ENCODE assay signal across 18 cellular contexts in the genomic region with DNA sequence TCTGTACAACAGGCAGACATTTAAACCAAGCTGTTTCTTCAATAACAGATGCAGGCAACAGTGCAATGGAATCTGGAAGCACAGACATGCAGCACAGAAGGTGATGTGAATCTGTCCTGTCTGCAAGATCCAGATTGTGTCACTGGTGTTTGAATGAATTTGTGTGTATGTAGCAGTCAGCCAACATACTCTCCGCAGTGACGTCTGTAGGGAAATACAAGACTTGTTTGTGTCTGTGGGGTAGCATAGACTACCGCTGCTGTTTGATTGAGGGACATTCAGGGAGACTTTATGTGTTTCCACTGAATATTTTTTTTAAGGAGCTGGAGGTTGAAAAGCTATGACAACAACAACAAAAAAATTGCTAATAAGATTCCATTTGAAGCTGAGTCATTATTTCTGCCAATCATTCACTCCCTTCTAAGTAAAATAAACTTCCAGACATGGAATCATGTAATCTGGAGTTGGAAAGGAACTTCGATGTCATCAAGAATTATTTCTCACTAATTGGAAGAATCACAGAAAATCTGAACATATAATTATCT.
"Had no signal": no experiment of that assay in that cellular context is flagged by ENCODE, and none has a peak within 500 bp of the region (broad histone marks: within the 10 kb centered on the region; RNA-seq: fewer than 3 reads in every experiment).

No MANE protein-coding gene starts in this region.

- H3K4me1 ChIP-seq: tibial artery, uterus had no signal

- H3K27me3 ChIP-seq: neutrophil, tibial artery, uterus had no signal

- H3K4me3 ChIP-seq: tibial artery, uterus had no signal

- H3K4me1 Mint-ChIP-seq: activated naive CD4-positive, alpha-beta T cell treated with anti-CD3 and anti-CD28 coated beads, Interleukin-2, amount 50 U/mL, for 24 hours; naive B cell; stimulated activated naive B cell treated with anti-CD40 and anti-IgM and Interleukin-4, amounts not matched to agents 10 μg/mL and 1 μg/mL and 100 μg/mL, for 72 hours had no signal

- H3K27ac Mint-ChIP-seq: activated CD8-positive, alpha-beta T cell treated with anti-CD3 and anti-CD28 coated beads for 36 hours; activated naive CD4-positive, alpha-beta T cell treated with anti-CD3 and anti-CD28 coated beads, Interleukin-2, amount 50 U/mL, for 24 hours; effector memory CD8-positive, alpha-beta T cell; naive B cell; stimulated activated naive B cell treated with anti-CD40 and anti-IgM and Interleukin-4, amounts not matched to agents 10 μg/mL and 1 μg/mL and 100 μg/mL, for 72 hours; T-helper 1 cell treated with Interleukin-12 subunit alpha and Interleukin-12 subunit beta and Interleukin-4 antibody, amounts not matched to agents 30 μg/mL and 1 μg/mL, for 36 hours had no signal

- ATAC-seq: activated CD8-positive, alpha-beta T cell treated with anti-CD3 and anti-CD28 coated beads for 36 hours; activated T-cell treated with anti-CD3 and anti-CD28 coated beads, Interleukin-2, amount 50 U/mL, for 4 hours; effector memory CD8-positive, alpha-beta T cell; left colon; stimulated activated naive B cell treated with anti-CD40 and anti-IgM and Interleukin-4, amounts not matched to agents 10 μg/mL and 1 μg/mL and 100 μg/mL, for 72 hours had no signal

- H3K9me3 Mint-ChIP-seq: activated CD8-positive, alpha-beta T cell treated with anti-CD3 and anti-CD28 coated beads for 36 hours; activated naive CD4-positive, alpha-beta T cell treated with anti-CD3 and anti-CD28 coated beads, Interleukin-2, amount 50 U/mL, for 24 hours; activated T-cell treated with anti-CD3 and anti-CD28 coated beads, Interleukin-2, amount 50 U/mL, for 4 hours; naive B cell; T-helper 1 cell treated with Interleukin-12 subunit alpha and Interleukin-12 subunit beta and Interleukin-4 antibody, amounts not matched to agents 30 μg/mL and 1 μg/mL, for 36 hours had no signal

- DNase-seq: activated CD4-positive, alpha-beta T cell treated with anti-CD3 and anti-CD28 coated beads for 4 hours; activated CD8-positive, alpha-beta T cell treated with anti-CD3 and anti-CD28 coated beads for 36 hours; activated effector memory CD4-positive, alpha-beta T cell treated with Interleukin-2 at 50 U/mL for 16 hours; activated T-cell treated with anti-CD3 and anti-CD28 coated beads, Interleukin-2, amount 50 U/mL, for 4 hours; amniotic stem cell; dermis blood vessel endothelial cell; effector memory CD8-positive, alpha-beta T cell; head of caudate nucleus; left colon; naive B cell; stimulated activated CD4-positive, alpha-beta T cell treated with anti-CD3 and anti-CD28 coated beads, Interleukin-2, amount 100 ng/mL, for 48 hours; stimulated activated naive B cell treated with anti-CD40 and anti-IgM and Interleukin-4, amounts not matched to agents 10 μg/mL and 1 μg/mL and 100 μg/mL, for 72 hours; tibial artery; uterus had no signal

- H3K36me3 Mint-ChIP-seq: activated naive CD4-positive, alpha-beta T cell treated with anti-CD3 and anti-CD28 coated beads, Interleukin-2, amount 50 U/mL, for 24 hours; brain; naive B cell; stimulated activated naive B cell treated with anti-CD40 and anti-IgM and Interleukin-4, amounts not matched to agents 10 μg/mL and 1 μg/mL and 100 μg/mL, for 72 hours had no signal

- H3K27me3 Mint-ChIP-seq: effector memory CD8-positive, alpha-beta T cell had no signal

- H3K27ac ChIP-seq: neutrophil, tibial artery, uterus had no signal

- H3K36me3 ChIP-seq: neutrophil, tibial artery, uterus had no signal

- H3K4me3 Mint-ChIP-seq: activated CD8-positive, alpha-beta T cell treated with anti-CD3 and anti-CD28 coated beads for 36 hours; activated naive CD4-positive, alpha-beta T cell treated with anti-CD3 and anti-CD28 coated beads, Interleukin-2, amount 50 U/mL, for 24 hours; activated T-cell treated with anti-CD3 and anti-CD28 coated beads, Interleukin-2, amount 50 U/mL, for 4 hours; brain; effector memory CD8-positive, alpha-beta T cell; naive B cell; stimulated activated naive B cell treated with anti-CD40 and anti-IgM and Interleukin-4, amounts not matched to agents 10 μg/mL and 1 μg/mL and 100 μg/mL, for 72 hours; T-helper 1 cell treated with Interleukin-12 subunit alpha and Interleukin-12 subunit beta and Interleukin-4 antibody, amounts not matched to agents 30 μg/mL and 1 μg/mL, for 36 hours had no signal
